8 cellular contexts compared by ENCODE assay signal in the genomic region with DNA sequence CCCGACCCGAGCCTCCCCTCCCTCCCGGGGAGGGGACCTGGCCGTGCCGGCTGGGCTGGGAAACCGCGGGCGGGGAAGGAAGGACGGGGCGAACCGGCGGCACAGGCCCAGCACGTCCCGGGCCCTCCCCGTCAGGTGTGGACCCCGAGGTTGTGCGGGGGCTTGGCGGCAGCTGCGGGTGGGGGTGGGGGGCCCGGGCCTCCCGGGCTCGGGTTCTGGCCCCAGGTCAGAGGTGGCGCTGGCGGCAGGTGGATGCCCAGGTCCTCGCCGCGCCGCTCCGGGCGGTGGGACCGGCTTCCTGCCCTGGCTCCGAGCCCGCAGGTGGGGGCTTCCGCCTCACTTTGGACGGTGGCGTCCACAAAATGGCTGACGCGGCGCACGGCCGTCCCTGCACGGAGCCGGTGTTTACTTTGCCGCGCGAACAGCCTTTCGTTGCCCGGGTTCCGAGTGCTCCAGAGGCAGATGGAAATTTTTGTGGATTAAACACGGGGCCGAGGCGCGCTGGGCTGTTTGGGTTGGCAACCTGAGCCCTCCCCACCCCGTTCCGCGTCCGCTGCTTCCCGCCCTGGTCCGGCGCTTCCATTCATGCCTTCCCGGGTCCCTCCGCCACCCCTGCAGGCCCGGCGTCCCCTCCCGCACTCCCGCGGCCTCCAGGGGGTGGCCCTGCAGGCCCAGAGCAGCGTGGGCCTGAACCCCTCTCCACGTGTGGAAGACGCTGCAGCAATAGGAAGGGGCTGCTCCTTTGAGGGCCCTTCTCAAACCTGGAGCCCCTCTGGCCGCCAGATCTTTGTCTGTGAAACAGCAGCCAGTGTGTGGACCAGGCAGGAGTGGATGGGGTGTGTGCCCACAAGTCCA.
DNase-seq lines count a peak whose midpoint lies in the region; ATAC-seq and TF ChIP-seq lines count a peak whose summit lies in the region.

No MANE protein-coding gene starts in this region.

- H3K27me3 ChIP-seq in NT2/D1 (ENCODE audit: insufficient read depth, insufficient read length) (peaks cover 38% of the 10 kb centered on the region), right lobe of liver (no peaks in the 10 kb centered on the region)

- H3K4me1 ChIP-seq in NT2/D1 (ENCODE audit: insufficient read depth, insufficient read length) = peaks cover 18% of the 10 kb centered on the region
- H3K4me1 ChIP-seq in right lobe of liver = no peaks in the 10 kb centered on the region

- no peak overlapping the region for H3K27ac ChIP-seq in right lobe of liver
- H3K27ac ChIP-seq in RWPE1 = no peak overlapping the region

- POLR2A ChIA-PET in RWPE1 (lab: Yijun Ruan, JAX; ENCODE audit: low non-redundant PET) = no interaction called here

- 60% methylated on average over 1 of the region's 71 CpGs for WGBS in right lobe of liver (ENCODE audit: insufficient coverage, low coverage, low lambda C conversion rate, missing lambda C conversion rate)

- intact Hi-C loops in right lobe of liver (cut with DNase I) = no loop called here

- in situ Hi-C loops in astrocyte of the spinal cord (cut with HindIII; ENCODE audit: low sequenced_read_pairs) = no loop called here

- DNase-seq in NT2/D1 (ENCODE audit: low read depth, low spot score) (no peak), astrocyte of the spinal cord (ENCODE audit: low read depth, low spot score) (no peak), right lobe of liver (peak; percentile 21 to 51 (median 42)), RWPE1 (ENCODE audit: low spot score) (no peak), HK-2 (ENCODE audit: unreplicated experiment) (no peak)
- peak; percentile 29 for DNase-seq in stimulated activated naive CD8-positive, alpha-beta T cell treated with anti-CD3 and anti-CD28 coated beads, Interleukin-15, Interleukin-2, amounts not matched to agents 100 U/mL and 50 U/mL, for 24 hours

- H3K36me3 ChIP-seq in NT2/D1 (ENCODE audit: insufficient read depth, insufficient read length, low read length) = no peaks in the 10 kb centered on the region
- no peaks in the 10 kb centered on the region for H3K36me3 ChIP-seq in right lobe of liver

- peak in 1 of 4 donors; percentile 24 for ATAC-seq in right lobe of liver
- ATAC-seq in stimulated activated naive CD8-positive, alpha-beta T cell treated with anti-CD3 and anti-CD28 coated beads, Interleukin-15, Interleukin-2, amounts not matched to agents 100 U/mL and 50 U/mL, for 24 hours = no peak
- ATAC-seq in GM21619 (IDR thresholded peaks at IDR 0.05; ENCODE audit: unreplicated experiment) = no peak
- ATAC-seq in HG02973 (IDR thresholded peaks at IDR 0.05; ENCODE audit: unreplicated experiment) = no peak

- H3K9ac ChIP-seq in NT2/D1 (ENCODE audit: insufficient read length, low read depth) = peak overlapping the region; percentile 29

- TF ChIP-seq CTCF in astrocyte of the spinal cord (IDR thresholded peaks at IDR 0.05; ENCODE audit: low read depth, low read length) (no peak), right lobe of liver (IDR thresholded peaks at IDR 0.05) (no peak), RWPE1 (conservative IDR thresholded peaks at IDR 0.05; ENCODE audit: low read depth) (no peak)

- CTCF ChIA-PET in RWPE1 (lab: Yijun Ruan, JAX) = no interaction called here

- peak overlapping the region; percentile 35 for H3K4me3 ChIP-seq in NT2/D1 (ENCODE audit: insufficient read length, low read depth)
- peak overlapping the region; percentile 28 for H3K4me3 ChIP-seq in astrocyte of the spinal cord (ENCODE audit: low read depth, low read length)
- H3K4me3 ChIP-seq in right lobe of liver = peak overlapping the region; percentile 34 to 46 (median 34)

- no peak for TF ChIP-seq POLR2A in right lobe of liver (IDR thresholded peaks at IDR 0.05)

- peaks cover 6% of the 10 kb centered on the region; the same call in 1 of the 2 replicates for H3K9me3 ChIP-seq in NT2/D1 (ENCODE audit: insufficient read depth, low read length)
- H3K9me3 ChIP-seq in right lobe of liver = no peaks in the 10 kb centered on the region

Comparison
In these comparisons a context has a peak if more than half of its experiments do, and no peak if none do; other contexts are left out.
1. DNase-seq: peak in right lobe of liver (3 of 3) and stimulated activated naive CD8-positive, alpha-beta T cell treated with anti-CD3 and anti-CD28 coated beads, Interleukin-15, Interleukin-2, amounts not matched to agents 100 U/mL and 50 U/mL, for 24 hours (single experiment); none in NT2/D1 (single experiment), astrocyte of the spinal cord (single experiment), RWPE1 (single experiment) and HK-2 (single experiment).
2. Peak in every context shown above with its lines, with median percentiles within 50 percentile points of each other: H3K4me3 ChIP-seq.